Comparison of ENCODE assay signal across 11 cellular contexts in genomic region chrX:85611926-85612325, GRCh38.
A peak's percentile ranks its signal among the peaks of the same experiment; 100 is the strongest.
DNase-seq lines count a peak whose midpoint lies in the region; ATAC-seq lines count a peak whose summit lies in the region.
"Had no signal": no experiment of that assay in that cellular context is flagged by ENCODE, and none has a peak within 500 bp of the region (broad histone marks: within the 10 kb centered on the region; RNA-seq: fewer than 3 reads in every experiment).

No MANE protein-coding gene starts in this region.

- CTCF ChIA-PET in activated CD4-positive, alpha-beta memory T cell treated with anti-CD3 and anti-CD28 coated beads, Interleukin-2, amount 10 ng/mL, durations not matched to agents 7 days and 5 days (lab: Charles Lee): no interaction called here

- no peaks in the 10 kb centered on the region for H3K4me1 Mint-ChIP-seq in activated CD4-positive, alpha-beta memory T cell treated with anti-CD3 and anti-CD28 coated beads, Interleukin-2, amount 10 ng/mL, durations not matched to agents 7 days and 5 days
- H3K4me1 Mint-ChIP-seq: stimulated activated memory B cell treated with anti-CD40 and anti-IgM and Interleukin-4, amounts not matched to agents 10 μg/mL and 1 μg/mL and 100 μg/mL, for 72 hours had no signal

- no peak overlapping the region for H2BK15ac ChIP-seq in mesenchymal stem cell (ENCODE audit: low read depth, poor library complexity, severe bottlenecking)

- H3K27me3 ChIP-seq in mesenchymal stem cell (ENCODE audit: control insufficient read depth in 1 of 2, insufficient read depth in 1 of 2, low read length in 2 of 2): no peaks in the 10 kb centered on the region

- H3K27me3 Mint-ChIP-seq in activated CD4-positive, alpha-beta memory T cell treated with anti-CD3 and anti-CD28 coated beads, Interleukin-2, amount 10 ng/mL, durations not matched to agents 7 days and 5 days: no peaks in the 10 kb centered on the region
- H3K27me3 Mint-ChIP-seq: stimulated activated memory B cell treated with anti-CD40 and anti-IgM and Interleukin-4, amounts not matched to agents 10 μg/mL and 1 μg/mL and 100 μg/mL, for 72 hours had no signal

- H3K9ac ChIP-seq in mesenchymal stem cell (ENCODE audit: low read length): no peak overlapping the region

- no peak overlapping the region for H3K4me2 ChIP-seq in mesenchymal stem cell (ENCODE audit: low read length, poor library complexity, severe bottlenecking)

- H3K36me3 Mint-ChIP-seq in activated CD4-positive, alpha-beta memory T cell treated with anti-CD3 and anti-CD28 coated beads, Interleukin-2, amount 10 ng/mL, durations not matched to agents 7 days and 5 days (ENCODE audit: low read depth): no peaks in the 10 kb centered on the region
- H3K36me3 Mint-ChIP-seq: stimulated activated memory B cell treated with anti-CD40 and anti-IgM and Interleukin-4, amounts not matched to agents 10 μg/mL and 1 μg/mL and 100 μg/mL, for 72 hours had no signal

- POLR2A ChIA-PET in activated CD4-positive, alpha-beta memory T cell treated with anti-CD3 and anti-CD28 coated beads, Interleukin-2, amount 10 ng/mL, durations not matched to agents 7 days and 5 days (lab: Charles Lee): no interaction called here

- no peaks in the 10 kb centered on the region for H3K9me3 ChIP-seq in mesenchymal stem cell (ENCODE audit: control insufficient read depth, low read length)
- H3K9me3 ChIP-seq: prostate gland had no signal

- DNase-seq in DMS53 (lab: John Stamatoyannopoulos, UW): peak; percentile 56
- peak; percentile 9 to 49 for DNase-seq in Kasumi-1 (lab: John Stamatoyannopoulos, UW)
- peak; percentile 2 for DNase-seq in astrocyte of the hippocampus (ENCODE audit: low read depth, low spot score)
- peak; percentile 2 for DNase-seq in mesenchymal stem cell
- no peak for DNase-seq in NCI-H524 treated with DMSO at 0.1 percent for 48 hours (lab: John Stamatoyannopoulos, UW)
- DNase-seq in activated CD4-positive, alpha-beta memory T cell treated with anti-CD3 and anti-CD28 coated beads, Interleukin-2, amount 10 ng/mL, durations not matched to agents 7 days and 5 days: no peak
- no peak for DNase-seq in hippocampal formation (lab: John Stamatoyannopoulos, UW)
- DNase-seq: NCI-H774 had no signal

- no peaks in the 10 kb centered on the region for H3K36me3 ChIP-seq in mesenchymal stem cell (ENCODE audit: control insufficient read depth in 1 of 2, insufficient read depth in 2 of 2, low read depth in 1 of 2, low read length in 2 of 2)
- H3K36me3 ChIP-seq: prostate gland had no signal

- no peak overlapping the region for H2BK120ac ChIP-seq in mesenchymal stem cell (ENCODE audit: low read depth, low read length)

- no peak overlapping the region for H2AK5ac ChIP-seq in mesenchymal stem cell (ENCODE audit: low read length, severe bottlenecking)

- H3K27ac Mint-ChIP-seq in activated CD4-positive, alpha-beta memory T cell treated with anti-CD3 and anti-CD28 coated beads, Interleukin-2, amount 10 ng/mL, durations not matched to agents 7 days and 5 days: no peak overlapping the region
- H3K27ac Mint-ChIP-seq: stimulated activated memory B cell treated with anti-CD40 and anti-IgM and Interleukin-4, amounts not matched to agents 10 μg/mL and 1 μg/mL and 100 μg/mL, for 72 hours had no signal

- H3K79me1 ChIP-seq in mesenchymal stem cell (replicated peaks; ENCODE audit: low read length, poor library complexity, severe bottlenecking): no peaks in the 10 kb centered on the region

- no peak overlapping the region for H3K14ac ChIP-seq in mesenchymal stem cell (ENCODE audit: low read length in 2 of 2)

- no peak for ATAC-seq in HG02571 (IDR thresholded peaks at IDR 0.05; ENCODE audit: unreplicated experiment)
- ATAC-seq: stimulated activated memory B cell treated with anti-CD40 and anti-IgM and Interleukin-4, amounts not matched to agents 10 μg/mL and 1 μg/mL and 100 μg/mL, for 72 hours had no signal

- H3K4me1 ChIP-seq in mesenchymal stem cell (ENCODE audit: control insufficient read depth, insufficient read depth, low read depth, low read length): no peaks in the 10 kb centered on the region
- H3K4me1 ChIP-seq: prostate gland had no signal

- no peak overlapping the region for H2BK12ac ChIP-seq in mesenchymal stem cell (ENCODE audit: low read length in 2 of 2)

- H4K8ac ChIP-seq in mesenchymal stem cell (ENCODE audit: low read length): no peak overlapping the region

- no peak overlapping the region for H3K18ac ChIP-seq in mesenchymal stem cell (ENCODE audit: low read depth in 1 of 2, low read length in 2 of 2)

- no peak overlapping the region for H3K4me3 Mint-ChIP-seq in activated CD4-positive, alpha-beta memory T cell treated with anti-CD3 and anti-CD28 coated beads, Interleukin-2, amount 10 ng/mL, durations not matched to agents 7 days and 5 days
- H3K4me3 Mint-ChIP-seq: stimulated activated memory B cell treated with anti-CD40 and anti-IgM and Interleukin-4, amounts not matched to agents 10 μg/mL and 1 μg/mL and 100 μg/mL, for 72 hours had no signal

- H3K23ac ChIP-seq in mesenchymal stem cell (ENCODE audit: low read length in 2 of 2): no peak overlapping the region

- H2AFZ ChIP-seq in mesenchymal stem cell (ENCODE audit: low read depth, low read length): no peak overlapping the region

- no peaks in the 10 kb centered on the region for H3K9me3 Mint-ChIP-seq in activated CD4-positive, alpha-beta memory T cell treated with anti-CD3 and anti-CD28 coated beads, Interleukin-2, amount 10 ng/mL, durations not matched to agents 7 days and 5 days
- H3K9me3 Mint-ChIP-seq: stimulated activated memory B cell treated with anti-CD40 and anti-IgM and Interleukin-4, amounts not matched to agents 10 μg/mL and 1 μg/mL and 100 μg/mL, for 72 hours had no signal

- H4K91ac ChIP-seq in mesenchymal stem cell (ENCODE audit: low read length): no peak overlapping the region

- no peak overlapping the region for H2BK5ac ChIP-seq in mesenchymal stem cell (ENCODE audit: low read depth, low read length, poor library complexity, severe bottlenecking)

- H3K4ac ChIP-seq in mesenchymal stem cell (ENCODE audit: low read depth in 1 of 2, low read length in 2 of 2): no peak overlapping the region

- H3K4me3 ChIP-seq in mesenchymal stem cell (ENCODE audit: insufficient read depth in 1 of 2, low read depth in 1 of 2, low read length in 2 of 2): no peak overlapping the region
- H3K4me3 ChIP-seq: prostate gland had no signal

- no peak overlapping the region for H3K27ac ChIP-seq in mesenchymal stem cell (ENCODE audit: low read length, poor library complexity, severe bottlenecking)
- H3K27ac ChIP-seq: prostate gland had no signal

Comparison
In these comparisons a context has a peak if more than half of its experiments do, and no peak if none do; other contexts are left out.
1. DNase-seq: peak in DMS53 (single experiment), Kasumi-1 (2 of 2), astrocyte of the hippocampus (single experiment) and mesenchymal stem cell (single experiment); none in NCI-H524 treated with DMSO at 0.1 percent for 48 hours (single experiment), activated CD4-positive, alpha-beta memory T cell treated with anti-CD3 and anti-CD28 coated beads, Interleukin-2, amount 10 ng/mL, durations not matched to agents 7 days and 5 days (single experiment) and hippocampal formation (0 of 2).